8 cellular contexts compared by ENCODE assay signal in genomic region chr5:157917909-157918809, GRCh38. TPM values are rescaled to one million over a fixed set of nuclear protein-coding genes. Genes with fewer than 3 reads are reported as not detected.
DNase-seq lines count a peak whose midpoint lies in the region; ATAC-seq lines count a peak whose summit lies in the region.

No MANE protein-coding gene starts in this region.

- no peak overlapping the region for H3K4me3 Mint-ChIP-seq in stimulated activated effector memory CD8-positive, alpha-beta T cell treated with anti-CD3 and anti-CD28 coated beads, Interleukin-12 subunit alpha, Interleukin-12 subunit beta, amount 100 ng/mL, for 72 hours

- H3K9me3 Mint-ChIP-seq in stimulated activated effector memory CD8-positive, alpha-beta T cell treated with anti-CD3 and anti-CD28 coated beads, Interleukin-12 subunit alpha, Interleukin-12 subunit beta, amount 100 ng/mL, for 72 hours, result no peaks in the 10 kb centered on the region

- ATAC-seq in stimulated activated effector memory CD8-positive, alpha-beta T cell treated with anti-CD3 and anti-CD28 coated beads, Interleukin-12 subunit alpha, Interleukin-12 subunit beta, amount 100 ng/mL, for 72 hours, result peak; percentile 86

- H3K4me1 Mint-ChIP-seq in stimulated activated effector memory CD8-positive, alpha-beta T cell treated with anti-CD3 and anti-CD28 coated beads, Interleukin-12 subunit alpha, Interleukin-12 subunit beta, amount 100 ng/mL, for 72 hours, result peaks cover 20% of the 10 kb centered on the region

- H3K27ac Mint-ChIP-seq in stimulated activated effector memory CD8-positive, alpha-beta T cell treated with anti-CD3 and anti-CD28 coated beads, Interleukin-12 subunit alpha, Interleukin-12 subunit beta, amount 100 ng/mL, for 72 hours, result no peak overlapping the region

- no peaks in the 10 kb centered on the region for H3K36me3 Mint-ChIP-seq in stimulated activated effector memory CD8-positive, alpha-beta T cell treated with anti-CD3 and anti-CD28 coated beads, Interleukin-12 subunit alpha, Interleukin-12 subunit beta, amount 100 ng/mL, for 72 hours

- DNase-seq in EL (peak; percentile 75), HCEC 1CT (peak; percentile 66), NCI-H226 (peak; percentile 67), ecto neural progenitor cell (ENCODE audit: low spot score) (peak; percentile 71), mesenteric fat pad (ENCODE audit: low spot score) (peak; percentile 87), globus pallidus (ENCODE audit: low spot score) (no peak)
- peak; percentile 83 for DNase-seq in activated CD4-positive, alpha-beta T cell treated with anti-CD3 and anti-CD28 coated beads for 48 hours
- peak; percentile 41 to 78 for DNase-seq in stimulated activated effector memory CD8-positive, alpha-beta T cell treated with anti-CD3 and anti-CD28 coated beads, Interleukin-12 subunit alpha, Interleukin-12 subunit beta, amount 100 ng/mL, for 72 hours (ENCODE audit: low spot score in 2 of 2)

RNA-seq across cellular contexts. Expression of gene CLINT1, which starts 59.2 kb away (rescaled TPM):
- total RNA-seq in mesenteric fat pad, result 74.6 TPM
